In genomic region chr1:942864-943533, GRCh38 we compare ENCODE assay signal across 1 cellular context.
TF ChIP-seq lines count a peak whose summit lies in the region.

No MANE protein-coding gene starts in this region.

TF ChIP-seq in A549, 52 proteins besides CTCF, POLR2A, EP300 and RAD21 (continued from another document):
- peak; percentile 31; the same call in 1 of the 2 replicates for TF ChIP-seq JUNB (IDR thresholded peaks at IDR 0.05)
- TF ChIP-seq GATA3 (IDR thresholded peaks at IDR 0.05; ENCODE audit: borderline replicate concordance) = peak; percentile 82
- no peak for TF ChIP-seq MAZ (IDR thresholded peaks at IDR 0.05; ENCODE audit: borderline replicate concordance, low read depth, low read length)
- TF ChIP-seq, protein P1, sequence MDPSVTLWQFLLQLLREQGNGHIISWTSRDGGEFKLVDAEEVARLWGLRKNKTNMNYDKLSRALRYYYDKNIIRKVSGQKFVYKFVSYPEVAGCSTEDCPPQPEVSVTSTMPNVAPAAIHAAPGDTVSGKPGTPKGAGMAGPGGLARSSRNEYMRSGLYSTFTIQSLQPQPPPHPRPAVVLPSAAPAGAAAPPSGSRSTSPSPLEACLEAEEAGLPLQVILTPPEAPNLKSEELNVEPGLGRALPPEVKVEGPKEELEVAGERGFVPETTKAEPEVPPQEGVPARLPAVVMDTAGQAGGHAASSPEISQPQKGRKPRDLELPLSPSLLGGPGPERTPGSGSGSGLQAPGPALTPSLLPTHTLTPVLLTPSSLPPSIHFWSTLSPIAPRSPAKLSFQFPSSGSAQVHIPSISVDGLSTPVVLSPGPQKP (IDR thresholded peaks at IDR 0.05; ENCODE audit: low read depth, low read length) = no peak
- TF ChIP-seq CBX8 (IDR thresholded peaks at IDR 0.05) = no peak
- no peak for TF ChIP-seq RFX5 (IDR thresholded peaks at IDR 0.05)
- TF ChIP-seq HOXB13 (CRISPR knock-in tag; IDR thresholded peaks at IDR 0.05; ENCODE audit: low read depth) = no peak
- TF ChIP-seq FOSL2 (IDR thresholded peaks at IDR 0.05) = no peak
- TF ChIP-seq FOSL2 (CRISPR knock-in tag; IDR thresholded peaks at IDR 0.05) = 0 out of 2 replicates have a peak, but pooled peaks have one; percentile 14
- 0 out of 2 replicates have a peak, but pooled peaks have one; percentile 26 for TF ChIP-seq HOXB5 (CRISPR knock-in tag; IDR thresholded peaks at IDR 0.05)
- 0 out of 2 replicates have a peak, but pooled peaks have one; percentile 73 for TF ChIP-seq TP53 (CRISPR knock-in tag; IDR thresholded peaks at IDR 0.05)
- no peak for TF ChIP-seq NFE2L2 (conservative IDR thresholded peaks at IDR 0.05; ENCODE audit: low read length)
- TF ChIP-seq RCOR1 (IDR thresholded peaks at IDR 0.05; ENCODE audit: low read depth, low read length) = no peak
- no peak for TF ChIP-seq ESRRA (IDR thresholded peaks at IDR 0.05; ENCODE audit: borderline replicate concordance, low read length)
- no peak for TF ChIP-seq ATOH8 (CRISPR knock-in tag; IDR thresholded peaks at IDR 0.05; ENCODE audit: low read depth)
TF ChIP-seq in A549: peak in this region for 9.
